In genomic region chr16:54654429-54654828, GRCh38 we compare ENCODE assay signal across 15 cellular contexts.
DNase-seq lines count a peak whose midpoint lies in the region; ATAC-seq and TF ChIP-seq lines count a peak whose summit lies in the region.
"Had no signal": no experiment of that assay in that cellular context is flagged by ENCODE, and none has a peak within 500 bp of the region (broad histone marks: within the 10 kb centered on the region; RNA-seq: fewer than 3 reads in every experiment).

No MANE protein-coding gene starts in this region.

- no peak overlapping the region for H3K4me2 ChIP-seq in mesendoderm (ENCODE audit: low read length)

- H3K27ac ChIP-seq in right atrium auricular region (no peak overlapping the region), SK-N-MC (no peak overlapping the region), mesendoderm (ENCODE audit: low read depth, low read length) (no peak overlapping the region)

- H3K23ac ChIP-seq in mesendoderm (ENCODE audit: low read length): no peak overlapping the region

- H3K27me3 ChIP-seq in right atrium auricular region (no peaks in the 10 kb centered on the region), mesendoderm (ENCODE audit: insufficient read depth, low read length, poor library complexity) (peaks cover 17% of the 10 kb centered on the region)

- H2BK120ac ChIP-seq in mesendoderm (ENCODE audit: low read depth, low read length): no peak overlapping the region

- no peak overlapping the region for H2AK5ac ChIP-seq in mesendoderm (ENCODE audit: low read length)

- H3K79me2 ChIP-seq in mesendoderm (ENCODE audit: control insufficient read depth, insufficient read depth, low read length): no peaks in the 10 kb centered on the region

- H3K79me1 ChIP-seq in mesendoderm (ENCODE audit: low read length): no peaks in the 10 kb centered on the region

- H4K8ac ChIP-seq in mesendoderm (ENCODE audit: low read depth, low read length): no peak overlapping the region

- H3K4me1 ChIP-seq in right atrium auricular region (peaks cover 0 to 8% of the 10 kb centered on the region in 2 donors), mesendoderm (ENCODE audit: control insufficient read depth, low read depth, low read length) (no peaks in the 10 kb centered on the region)

- no peaks in the 10 kb centered on the region for H3K9me3 ChIP-seq in right atrium auricular region
- H3K9me3 ChIP-seq in SK-N-MC (ENCODE audit: low read depth, low read length): no peaks in the 10 kb centered on the region

- peak overlapping the region; percentile 30 for H3K18ac ChIP-seq in mesendoderm (ENCODE audit: low read length)

- no CpG with 5 or more reads among the region's 12 CpGs for WGBS in mesendoderm (ENCODE audit: extremely low coverage, insufficient coverage, low lambda C conversion rate)

- H3K9ac ChIP-seq in SK-N-MC (ENCODE audit: insufficient read length): no peak overlapping the region
- H3K9ac ChIP-seq in mesendoderm (ENCODE audit: low read length): no peak overlapping the region

- ATAC-seq in Right ventricle myocardium superior (ENCODE audit: poor library complexity) (peak; percentile 45), GM19455 (IDR thresholded peaks at IDR 0.05; ENCODE audit: unreplicated experiment) (no peak), omental fat pad (ENCODE audit: low FRiP score) (no peak)

- H3K4me3 ChIP-seq in right atrium auricular region (no peak overlapping the region), SK-N-MC (0 out of 2 replicates have a peak overlapping the region, but pooled peaks have one; percentile 22), mesendoderm (ENCODE audit: low read length) (no peak overlapping the region)

- no peak overlapping the region for H2BK15ac ChIP-seq in mesendoderm (replicated peaks; ENCODE audit: low read depth)

- no peak overlapping the region for H4K5ac ChIP-seq in mesendoderm (ENCODE audit: low read length)

- H3K4ac ChIP-seq in mesendoderm (ENCODE audit: low read depth, low read length): no peak overlapping the region

- intact Hi-C loops in Right ventricle myocardium superior (cut with DNase I): no loop called here

- DNase-seq in Right ventricle myocardium superior: no peak
- no peak for DNase-seq in right atrium auricular region (ENCODE audit: low spot score)
- no peak for DNase-seq in SK-N-MC (ENCODE audit: low read depth, low spot score)
- DNase-seq in mesendoderm: no peak
- DNase-seq in ureter (ENCODE audit: low spot score): no peak
- no peak for DNase-seq in NCI-H2029 treated with DMSO at 0.1 percent for 48 hours (lab: John Stamatoyannopoulos, UW)
- DNase-seq in omental fat pad (ENCODE audit: low spot score): no peak
- DNase-seq: activated CD4-positive, alpha-beta T cell treated with anti-CD3 and anti-CD28 coated beads for 48 hours; activated T-cell treated with anti-CD3 and anti-CD28 coated beads, Interleukin-2, amount 50 U/mL, for 24 hours; COR-L47; erythroblast; MM.1S; NCI-H446; RPMI8226 had no signal

- no peak overlapping the region for H2BK5ac ChIP-seq in mesendoderm (ENCODE audit: low read length)

- no peak overlapping the region for H3K56ac ChIP-seq in mesendoderm (ENCODE audit: low read length)

- no peak for TF ChIP-seq CTCF in right atrium auricular region (IDR thresholded peaks at IDR 0.05)
- TF ChIP-seq CTCF in omental fat pad (IDR thresholded peaks at IDR 0.05): no peak

- H3K36me3 ChIP-seq in right atrium auricular region (no peaks in the 10 kb centered on the region), SK-N-MC (ENCODE audit: insufficient read depth, low read length) (no peaks in the 10 kb centered on the region), mesendoderm (ENCODE audit: control insufficient read depth, insufficient read depth, low read length) (no peaks in the 10 kb centered on the region)
